1 cellular context compared by ENCODE assay signal in the genomic region with DNA sequence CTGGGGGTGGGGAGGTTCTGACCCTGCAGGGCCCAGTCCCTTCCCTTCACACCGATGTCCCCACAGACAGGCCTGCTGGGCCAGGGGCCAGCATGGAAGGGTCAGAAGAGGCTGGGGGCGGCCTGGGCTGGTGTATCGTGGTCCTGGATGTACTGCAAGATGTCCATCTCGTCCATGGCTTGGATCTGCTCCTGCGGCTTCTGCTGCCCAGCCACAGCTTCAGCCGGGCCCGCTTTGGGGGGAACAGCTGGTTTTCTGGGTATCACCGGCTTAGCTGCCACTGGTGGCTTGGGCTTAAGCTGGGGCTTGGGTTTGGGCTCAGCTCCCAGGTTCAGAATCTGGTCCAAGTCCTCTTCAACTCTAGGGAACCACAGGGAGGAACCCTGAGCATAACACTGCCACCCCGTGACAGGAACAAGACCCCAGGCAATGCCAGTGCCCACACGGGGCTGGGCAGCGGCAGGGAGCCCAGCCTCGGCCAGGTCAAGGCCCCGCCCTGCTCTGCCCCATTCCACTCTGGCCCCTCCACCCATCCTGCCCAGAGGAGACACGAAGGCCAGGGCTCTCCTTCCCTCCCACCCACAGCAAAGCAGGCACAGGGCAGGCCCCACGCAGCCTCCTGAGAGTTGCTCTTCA.
TF ChIP-seq lines count a peak whose summit lies in the region.

No MANE protein-coding gene starts in this region.

TF ChIP-seq in SK-N-SH, 30 proteins besides CTCF, POLR2A, EP300 and RAD21 (continued from another document):
- TF ChIP-seq, protein P1, sequence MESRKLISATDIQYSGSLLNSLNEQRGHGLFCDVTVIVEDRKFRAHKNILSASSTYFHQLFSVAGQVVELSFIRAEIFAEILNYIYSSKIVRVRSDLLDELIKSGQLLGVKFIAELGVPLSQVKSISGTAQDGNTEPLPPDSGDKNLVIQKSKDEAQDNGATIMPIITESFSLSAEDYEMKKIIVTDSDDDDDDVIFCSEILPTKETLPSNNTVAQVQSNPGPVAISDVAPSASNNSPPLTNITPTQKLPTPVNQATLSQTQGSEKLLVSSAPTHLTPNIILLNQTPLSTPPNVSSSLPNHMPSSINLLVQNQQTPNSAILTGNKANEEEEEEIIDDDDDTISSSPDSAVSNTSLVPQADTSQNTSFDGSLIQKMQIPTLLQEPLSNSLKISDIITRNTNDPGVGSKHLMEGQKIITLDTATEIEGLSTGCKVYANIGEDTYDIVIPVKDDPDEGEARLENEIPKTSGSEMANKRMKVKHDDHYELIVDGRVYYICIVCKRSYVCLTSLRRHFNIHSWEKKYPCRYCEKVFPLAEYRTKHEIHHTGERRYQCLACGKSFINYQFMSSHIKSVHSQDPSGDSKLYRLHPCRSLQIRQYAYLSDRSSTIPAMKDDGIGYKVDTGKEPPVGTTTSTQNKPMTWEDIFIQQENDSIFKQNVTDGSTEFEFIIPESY (IDR thresholded peaks at IDR 0.05; ENCODE audit: borderline replicate concordance, low read depth): no peak
- TF ChIP-seq CHD2 (IDR thresholded peaks at IDR 0.05; ENCODE audit: low read length, partially characterized antibody) (no peak), TCF12 (IDR thresholded peaks at IDR 0.05) (no peak), RXRA (IDR thresholded peaks at IDR 0.05; ENCODE audit: borderline replicate concordance, low read depth) (no peak), RFX5 (IDR thresholded peaks at IDR 0.05; ENCODE audit: low read length) (no peak), TEAD4 (IDR thresholded peaks at IDR 0.05; ENCODE audit: borderline replicate concordance, insufficient read depth) (no peak), FOXM1 (IDR thresholded peaks at IDR 0.05; ENCODE audit: low read depth) (no peak), YY1 (IDR thresholded peaks at IDR 0.05; ENCODE audit: low read depth) (no peak), POLR2AphosphoS5 (IDR thresholded peaks at IDR 0.05; ENCODE audit: low read depth, low read length) (no peak), FOXJ3 (CRISPR knock-in tag; IDR thresholded peaks at IDR 0.05) (no peak), GABPA (IDR thresholded peaks at IDR 0.05; ENCODE audit: low read depth) (no peak), FOSL2 (IDR thresholded peaks at IDR 0.05; ENCODE audit: borderline replicate concordance, low read depth) (no peak)
- TF ChIP-seq, protein P2, sequence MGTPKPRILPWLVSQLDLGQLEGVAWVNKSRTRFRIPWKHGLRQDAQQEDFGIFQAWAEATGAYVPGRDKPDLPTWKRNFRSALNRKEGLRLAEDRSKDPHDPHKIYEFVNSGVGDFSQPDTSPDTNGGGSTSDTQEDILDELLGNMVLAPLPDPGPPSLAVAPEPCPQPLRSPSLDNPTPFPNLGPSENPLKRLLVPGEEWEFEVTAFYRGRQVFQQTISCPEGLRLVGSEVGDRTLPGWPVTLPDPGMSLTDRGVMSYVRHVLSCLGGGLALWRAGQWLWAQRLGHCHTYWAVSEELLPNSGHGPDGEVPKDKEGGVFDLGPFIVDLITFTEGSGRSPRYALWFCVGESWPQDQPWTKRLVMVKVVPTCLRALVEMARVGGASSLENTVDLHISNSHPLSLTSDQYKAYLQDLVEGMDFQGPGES (IDR thresholded peaks at IDR 0.05; ENCODE audit: low read depth, low read length): no peak
- TF ChIP-seq, protein P3, sequence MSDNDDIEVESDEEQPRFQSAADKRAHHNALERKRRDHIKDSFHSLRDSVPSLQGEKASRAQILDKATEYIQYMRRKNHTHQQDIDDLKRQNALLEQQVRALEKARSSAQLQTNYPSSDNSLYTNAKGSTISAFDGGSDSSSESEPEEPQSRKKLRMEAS (IDR thresholded peaks at IDR 0.05; ENCODE audit: low read depth): no peak
- TF ChIP-seq, protein P4, sequence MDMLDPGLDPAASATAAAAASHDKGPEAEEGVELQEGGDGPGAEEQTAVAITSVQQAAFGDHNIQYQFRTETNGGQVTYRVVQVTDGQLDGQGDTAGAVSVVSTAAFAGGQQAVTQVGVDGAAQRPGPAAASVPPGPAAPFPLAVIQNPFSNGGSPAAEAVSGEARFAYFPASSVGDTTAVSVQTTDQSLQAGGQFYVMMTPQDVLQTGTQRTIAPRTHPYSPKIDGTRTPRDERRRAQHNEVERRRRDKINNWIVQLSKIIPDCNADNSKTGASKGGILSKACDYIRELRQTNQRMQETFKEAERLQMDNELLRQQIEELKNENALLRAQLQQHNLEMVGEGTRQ (IDR thresholded peaks at IDR 0.05; ENCODE audit: borderline replicate concordance, low read depth, low read length): no peak
TF ChIP-seq in SK-N-SH: peak in this region for 0.
